In the genomic region with DNA sequence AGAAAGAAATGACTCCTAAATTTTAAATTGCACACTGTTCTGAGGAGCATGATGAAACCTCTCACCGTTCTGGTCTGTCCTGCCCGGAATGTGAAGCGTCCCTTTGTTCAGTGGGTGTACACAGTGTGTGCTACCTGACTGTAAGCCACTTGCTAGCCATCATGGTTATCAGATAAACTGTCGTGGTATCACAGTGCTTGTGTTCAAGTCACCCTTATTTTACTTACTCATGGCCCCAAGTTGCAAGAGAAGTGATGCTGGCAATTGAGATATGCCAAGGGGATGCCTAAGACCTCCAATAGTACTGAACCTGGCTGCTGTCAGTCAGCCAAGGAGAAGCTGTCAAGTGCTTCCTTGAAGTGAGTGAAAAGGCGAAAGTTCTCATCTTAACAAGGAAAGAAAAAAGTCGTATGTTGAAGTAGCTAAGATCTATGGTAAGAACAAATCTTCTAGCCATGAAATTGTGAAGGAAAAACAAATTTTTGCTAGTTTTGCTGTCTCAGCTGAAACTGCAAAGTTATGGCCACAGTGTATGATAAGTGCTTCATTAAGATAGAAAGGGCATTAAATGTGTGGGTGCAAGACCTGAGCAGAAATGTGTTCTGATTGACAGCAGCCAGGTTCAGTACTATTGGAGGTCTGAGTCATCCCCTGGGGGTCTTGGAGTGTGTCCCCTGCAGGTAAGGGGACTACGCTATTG, we compare ENCODE assay signal across 23 cellular contexts. TPM values are rescaled to one million over a fixed set of nuclear protein-coding genes. Genes with fewer than 3 reads are reported as not detected.
DNase-seq lines count a peak whose midpoint lies in the region; ATAC-seq, FAIRE-seq and TF ChIP-seq lines count a peak whose summit lies in the region.
"Had no signal": no experiment of that assay in that cellular context is flagged by ENCODE, and none has a peak within 500 bp of the region (broad histone marks: within the 10 kb centered on the region; RNA-seq: fewer than 3 reads in every experiment).

No MANE protein-coding gene starts in this region.

- in situ Hi-C loops in GM13977 (cut with MboI; ENCODE audit: low pct_unique_long_range_greater_than_20kb, low sequenced_read_pairs, unreplicated experiment): no loop called here

- H3K9me3 ChIP-seq in kidney (ENCODE audit: control insufficient read depth in 1 of 2, low read length in 2 of 2): no peaks in the 10 kb centered on the region
- H3K9me3 ChIP-seq: esophagus muscularis mucosa, gastroesophageal sphincter, upper lobe of left lung had no signal

- no peaks in the 10 kb centered on the region for H3K36me3 ChIP-seq in kidney (ENCODE audit: control insufficient read depth in 1 of 2, insufficient read depth in 2 of 2, low read length in 2 of 2)
- H3K36me3 ChIP-seq: esophagus muscularis mucosa, gastroesophageal sphincter, upper lobe of left lung had no signal

- peaks cover 58% of the 10 kb centered on the region for H3K36me3 Mint-ChIP-seq in activated CD8-positive, alpha-beta T cell treated with anti-CD3 and anti-CD28 coated beads, Interleukin-2, amount 10 ng/mL, durations not matched to agents 7 days and 5 days (ENCODE audit: low read depth)
- H3K36me3 Mint-ChIP-seq in natural killer cell: no peaks in the 10 kb centered on the region

- ATAC-seq in activated CD8-positive, alpha-beta T cell treated with anti-CD3 and anti-CD28 coated beads, Interleukin-2, amount 10 ng/mL, durations not matched to agents 7 days and 5 days: no peak
- ATAC-seq in natural killer cell (peak; percentile 36 to 73 (median 53)), GM18870 (IDR thresholded peaks at IDR 0.05; ENCODE audit: unreplicated experiment) (no peak)
- ATAC-seq: gastroesophageal sphincter had no signal

- no peaks in the 10 kb centered on the region for H3K27me3 Mint-ChIP-seq in activated CD8-positive, alpha-beta T cell treated with anti-CD3 and anti-CD28 coated beads, Interleukin-2, amount 10 ng/mL, durations not matched to agents 7 days and 5 days (ENCODE audit: low read depth)
- peaks cover 0 to 2% of the 10 kb centered on the region in 2 donors for H3K27me3 Mint-ChIP-seq in natural killer cell (ENCODE audit: low read depth in 2 of 2)

- CTCF ChIA-PET in activated CD8-positive, alpha-beta T cell treated with anti-CD3 and anti-CD28 coated beads, Interleukin-2, amount 10 ng/mL, durations not matched to agents 7 days and 5 days (lab: Charles Lee): interaction anchor here (0.8 to 1.4 kb wide), 4 partner anchors 12 to 34 kb away, joined by 3 to 8 read pairs (median 4); no protein-coding TSS in a partner anchor

- intact Hi-C loops in natural killer cell (cut with micrococcal nuclease) (no loop called here), kidney (cut with DNase I) (no loop called here)

- POLR2A ChIA-PET in activated CD8-positive, alpha-beta T cell treated with anti-CD3 and anti-CD28 coated beads, Interleukin-2, amount 10 ng/mL, durations not matched to agents 7 days and 5 days (lab: Charles Lee): no interaction called here

- no peak overlapping the region for H3K27ac ChIP-seq in kidney (ENCODE audit: low read depth in 2 of 2, low read length in 2 of 2)
- H3K27ac ChIP-seq: esophagus muscularis mucosa, gastroesophageal sphincter, upper lobe of left lung had no signal

- H3K4me3 ChIP-seq in GM12864 (ENCODE audit: low read depth, low read length): peak overlapping the region; percentile 34; the same call in 1 of the 2 replicates
- no peak overlapping the region for H3K4me3 ChIP-seq in kidney (ENCODE audit: low read length in 2 of 2)
- H3K4me3 ChIP-seq: esophagus muscularis mucosa, gastroesophageal sphincter, smooth muscle cell, upper lobe of left lung had no signal

- peaks cover 78% of the 10 kb centered on the region for H3K4me1 Mint-ChIP-seq in activated CD8-positive, alpha-beta T cell treated with anti-CD3 and anti-CD28 coated beads, Interleukin-2, amount 10 ng/mL, durations not matched to agents 7 days and 5 days (ENCODE audit: low read depth)
- H3K4me1 Mint-ChIP-seq in natural killer cell: peaks cover 24 to 29% of the 10 kb centered on the region in 2 donors

- DNase-seq in activated CD4-positive, CD25-positive, alpha-beta regulatory T cell treated with anti-CD3 and anti-CD28 coated beads, Interleukin-2, amount 50 U/mL, for 72 hours: peak; percentile 3
- no peak for DNase-seq in activated CD4-positive, CD25-positive, alpha-beta regulatory T cell (lab: John Stamatoyannopoulos, UW)
- DNase-seq in GM12864 (ENCODE audit: low read depth): no peak
- no peak for DNase-seq in activated CD8-positive, alpha-beta T cell treated with anti-CD3 and anti-CD28 coated beads, Interleukin-2, amount 10 ng/mL, durations not matched to agents 7 days and 5 days
- DNase-seq in natural killer cell: no peak
- DNase-seq in GM13977 (ENCODE audit: low spot score): no peak
- DNase-seq in kidney: no peak
- DNase-seq: activated gamma-delta T cell; C1 segment of cervical spinal cord; cerebellar nuclear complex; effector CD8-positive, alpha-beta T cell; KBM-7; NCI-H2029 treated with DMSO at 0.1 percent for 48 hours; NCI-H446; stimulated activated CD4-positive, alpha-beta T cell treated with anti-CD3 and anti-CD28 coated beads, Interleukin-4, amount 100 ng/mL, for 1 hour; upper lobe of left lung had no signal

- H3K9me3 Mint-ChIP-seq in activated CD8-positive, alpha-beta T cell treated with anti-CD3 and anti-CD28 coated beads, Interleukin-2, amount 10 ng/mL, durations not matched to agents 7 days and 5 days (ENCODE audit: insufficient read depth): no peaks in the 10 kb centered on the region
- H3K9me3 Mint-ChIP-seq in natural killer cell: no peaks in the 10 kb centered on the region
- H3K9me3 Mint-ChIP-seq: neural crest cell had no signal

- no peak for FAIRE-seq in kidney (lab: Jason Lieb, UNC)

- TF ChIP-seq CTCF in GM12864 (IDR thresholded peaks at IDR 0.05; ENCODE audit: low read depth, low read length, missing control alignments) (no peak), natural killer cell (IDR thresholded peaks at IDR 0.05) (no peak), GM13977 (IDR thresholded peaks at IDR 0.05; ENCODE audit: extremely low read depth, insufficient read depth, missing control alignments) (no peak), kidney (IDR thresholded peaks at IDR 0.05; ENCODE audit: borderline replicate concordance, extremely low read depth, insufficient read depth) (no peak)

- peak overlapping the region; percentile 82 for H3K27ac Mint-ChIP-seq in activated CD8-positive, alpha-beta T cell treated with anti-CD3 and anti-CD28 coated beads, Interleukin-2, amount 10 ng/mL, durations not matched to agents 7 days and 5 days
- H3K27ac Mint-ChIP-seq in natural killer cell: peak overlapping the region in 1 of 2 donors; percentile 37

- H3K4me1 ChIP-seq in kidney (ENCODE audit: control insufficient read depth in 1 of 2, insufficient read depth in 1 of 2, low read depth in 1 of 2, low read length in 2 of 2): peaks cover 0 to 2% of the 10 kb centered on the region in 2 donors
- H3K4me1 ChIP-seq: gastroesophageal sphincter had no signal

- no peak overlapping the region for H3K4me3 Mint-ChIP-seq in activated CD8-positive, alpha-beta T cell treated with anti-CD3 and anti-CD28 coated beads, Interleukin-2, amount 10 ng/mL, durations not matched to agents 7 days and 5 days
- peak overlapping the region; percentile 69 for H3K4me3 Mint-ChIP-seq in natural killer cell
- H3K4me3 Mint-ChIP-seq: neural crest cell had no signal

- no peak overlapping the region for H3K9ac ChIP-seq in kidney (ENCODE audit: low read length in 2 of 2)

RNA-seq across cellular contexts. Expression of a gene that starts 5.8 kb away (rescaled TPM):
- 10 to 100 TPM; 18.3 to 20.7 TPM for total RNA-seq in activated CD8-positive, alpha-beta T cell treated with anti-CD3 and anti-CD28 coated beads, Interleukin-2, amount 10 ng/mL, durations not matched to agents 7 days and 5 days
- total RNA-seq in natural killer cell: 1 to 10 TPM in 2 of 3 donors, under 1 TPM in 1; 0.84 to 6.3 (median 1.4) TPM
- 2.3 TPM for total RNA-seq in kidney
- 0.17 TPM for polyA plus RNA-seq in kidney (ENCODE audit: insufficient read depth, low read depth, low replicate concordance)
- total RNA-seq: A172, neural crest cell, pulmonary artery endothelial cell, smooth muscle cell had no signal
- polyA plus RNA-seq: smooth muscle cell had no signal

Comparison
In these comparisons a context has a peak if more than half of its experiments do, and no peak if none do; other contexts are left out.
1. ATAC-seq: peak in natural killer cell (3 of 3); none in activated CD8-positive, alpha-beta T cell treated with anti-CD3 and anti-CD28 coated beads, Interleukin-2, amount 10 ng/mL, durations not matched to agents 7 days and 5 days (single experiment) and GM18870 (single experiment).